23 cellular contexts compared by ENCODE assay signal in genomic region chr3:48068886-48069285, GRCh38. TPM values are rescaled to one million over a fixed set of nuclear protein-coding genes. Genes with fewer than 3 reads are reported as not detected.
A peak's percentile ranks its signal among the peaks of the same experiment; 100 is the strongest.
DNase-seq lines count a peak whose midpoint lies in the region; ATAC-seq and TF ChIP-seq lines count a peak whose summit lies in the region.
"Had no signal": no experiment of that assay in that cellular context is flagged by ENCODE, and none has a peak within 500 bp of the region (broad histone marks: within the 10 kb centered on the region; RNA-seq: fewer than 3 reads in every experiment).

No MANE protein-coding gene starts in this region.

- H3K9me3 ChIP-seq in GM23248 (ENCODE audit: low read depth) (no peaks in the 10 kb centered on the region), PC-3 (ENCODE audit: low read length) (no peaks in the 10 kb centered on the region), trophoblast cell (ENCODE audit: insufficient read depth, low read depth, low read length) (no peaks in the 10 kb centered on the region)
- H3K9me3 ChIP-seq: body of pancreas, colonic mucosa, tibial artery had no signal

- peaks cover 6% of the 10 kb centered on the region; the same call in 1 of the 2 replicates for H3K36me3 ChIP-seq in GM23248 (ENCODE audit: low read depth)
- H3K36me3 ChIP-seq in PC-3 (ENCODE audit: low read depth, low read length) = peaks cover 9% of the 10 kb centered on the region; the same call in 1 of the 2 replicates
- H3K36me3 ChIP-seq in mesendoderm (ENCODE audit: control insufficient read depth, insufficient read depth, low read length) = no peaks in the 10 kb centered on the region
- peaks cover 0 to 7% of the 10 kb centered on the region in 2 experiments for H3K36me3 ChIP-seq in trophoblast cell (ENCODE audit: control insufficient read depth in 1 of 2, insufficient read depth in 2 of 2, low read length in 2 of 2)
- H3K36me3 ChIP-seq: colonic mucosa, tibial artery had no signal

- CTCF ChIA-PET in PC-3 (lab: Charles Lee) = no interaction called here

- intact Hi-C loops in PC-3 (cut with micrococcal nuclease) = no loop called here

- TF ChIP-seq CTCF in PC-3 (conservative IDR thresholded peaks at IDR 0.05; ENCODE audit: low read depth, low read length) (no peak), fibroblast of villous mesenchyme (IDR thresholded peaks at IDR 0.05; ENCODE audit: insufficient read depth, low read depth, low read length) (no peak), osteocyte (IDR thresholded peaks at IDR 0.05) (no peak), coronary artery (IDR thresholded peaks at IDR 0.05) (no peak)

- no peaks in the 10 kb centered on the region for H3K27me3 ChIP-seq in GM23248 (replicated peaks; ENCODE audit: insufficient read depth)
- H3K27me3 ChIP-seq in PC-3 (ENCODE audit: low read length) = no peaks in the 10 kb centered on the region
- H3K27me3 ChIP-seq in mesendoderm (ENCODE audit: insufficient read depth, low read length, poor library complexity) = no peaks in the 10 kb centered on the region
- no peaks in the 10 kb centered on the region for H3K27me3 ChIP-seq in trophoblast cell (ENCODE audit: insufficient read depth, low read length)
- H3K27me3 ChIP-seq: body of pancreas, colonic mucosa, tibial artery had no signal

- H2AFZ ChIP-seq in GM23248 (no peak overlapping the region), PC-3 (ENCODE audit: low read length) (no peak overlapping the region), trophoblast cell (ENCODE audit: insufficient read depth, low read length, poor library complexity) (no peak overlapping the region)

- H3K14ac ChIP-seq in trophoblast cell (ENCODE audit: low read length) = no peak overlapping the region

- no peak overlapping the region for H2BK15ac ChIP-seq in mesendoderm (replicated peaks; ENCODE audit: low read depth)

- H3K79me1 ChIP-seq in mesendoderm (ENCODE audit: low read length) = peaks cover 5% of the 10 kb centered on the region
- no peaks in the 10 kb centered on the region for H3K79me1 ChIP-seq in trophoblast cell (ENCODE audit: low read length)

- H3K4ac ChIP-seq in mesendoderm (ENCODE audit: low read depth, low read length) (no peak overlapping the region), trophoblast cell (ENCODE audit: low read depth, low read length) (no peak overlapping the region)

- H2BK12ac ChIP-seq in trophoblast cell (ENCODE audit: low read length) = no peak overlapping the region

- no peak overlapping the region for H3K4me3 ChIP-seq in GM23248
- H3K4me3 ChIP-seq in PC-3 (ENCODE audit: low read length) = no peak overlapping the region
- H3K4me3 ChIP-seq in fibroblast of villous mesenchyme (ENCODE audit: low read depth, low read length) = no peak overlapping the region
- H3K4me3 ChIP-seq in mesendoderm (ENCODE audit: low read length) = no peak overlapping the region
- H3K4me3 ChIP-seq in trophoblast cell (ENCODE audit: low read depth, low read length) = no peak overlapping the region
- no peak overlapping the region for H3K4me3 ChIP-seq in coronary artery
- H3K4me3 ChIP-seq: body of pancreas, colonic mucosa, tibial artery had no signal

- no peak for DNase-seq in GM23248
- no peak for DNase-seq in PC-3
- peak; percentile 19 for DNase-seq in fibroblast of villous mesenchyme (ENCODE audit: low read depth)
- DNase-seq in osteocyte (ENCODE audit: extremely low spot score, unreplicated experiment) = no peak
- no peak for DNase-seq in mesendoderm
- no peak for DNase-seq in trophoblast cell
- no peak for DNase-seq in NCI-H128 (lab: John Stamatoyannopoulos, UW; ENCODE audit: unreplicated experiment)
- no peak for DNase-seq in coronary artery (ENCODE audit: low spot score)
- DNase-seq: activated CD4-positive, alpha-beta T cell treated with anti-CD3 and anti-CD28 coated beads, Interleukin-2, amount 10 ng/mL, durations not matched to agents 24 days and 14 days; activated naive CD8-positive, alpha-beta T cell treated with anti-CD3 and anti-CD28 coated beads for 36 hours; body of pancreas; colonic mucosa; DND-41; hippocampal formation; mesenchymal stem cell; NCI-H1436; NCI-H2171; SHP77 treated with DMSO at 0.1 percent for 48 hours; stimulated activated naive CD4-positive, alpha-beta T cell treated with Interleukin-2 at 50 U/mL for 16 hours; tibial artery had no signal

- H3K4me1 ChIP-seq in GM23248 (ENCODE audit: insufficient read depth) = peaks cover 42% of the 10 kb centered on the region
- H3K4me1 ChIP-seq in PC-3 (ENCODE audit: insufficient read depth, low read length) = peaks cover 21% of the 10 kb centered on the region
- H3K4me1 ChIP-seq in mesendoderm (ENCODE audit: control insufficient read depth, low read depth, low read length) = peaks cover 2% of the 10 kb centered on the region
- H3K4me1 ChIP-seq in trophoblast cell (ENCODE audit: control insufficient read depth in 1 of 2, insufficient read depth in 2 of 2, low read length in 2 of 2) = no peaks in the 10 kb centered on the region
- H3K4me1 ChIP-seq: colonic mucosa had no signal

- H4K91ac ChIP-seq in trophoblast cell (ENCODE audit: low read depth, low read length) = no peak overlapping the region

- H3K36me3 Mint-ChIP-seq in osteocyte (ENCODE audit: unreplicated experiment) = peaks cover 11% of the 10 kb centered on the region
- H3K36me3 Mint-ChIP-seq: natural killer cell treated with Interleukin-12 subunit alpha and Interleukin-12 subunit beta and Interleukin-15 and Interleukin-18, amount 100 ng/mL, for 72 hours had no signal

- ATAC-seq in PC-3 = no peak
- ATAC-seq: activated T-helper 17 cell treated with anti-CD3 and anti-CD28 coated beads, Interleukin-2, amount 50 U/mL, for 72 hours; body of pancreas; natural killer cell treated with Interleukin-12 subunit alpha and Interleukin-12 subunit beta and Interleukin-15 and Interleukin-18, amount 100 ng/mL, for 72 hours had no signal

- H3K79me2 ChIP-seq in GM23248 (ENCODE audit: insufficient read depth) (peaks cover 100% of the 10 kb centered on the region), PC-3 (ENCODE audit: low read length) (peaks cover 98% of the 10 kb centered on the region), mesendoderm (ENCODE audit: control insufficient read depth, insufficient read depth, low read length) (peaks cover 67% of the 10 kb centered on the region), trophoblast cell (ENCODE audit: control insufficient read depth, insufficient read depth, low read length, poor library complexity) (peaks cover 14% of the 10 kb centered on the region)

- no peak overlapping the region for H3K4me3 Mint-ChIP-seq in osteocyte (ENCODE audit: unreplicated experiment)
- H3K4me3 Mint-ChIP-seq: activated CD4-positive, alpha-beta T cell treated with anti-CD3 and anti-CD28 coated beads, Interleukin-2, amount 10 ng/mL, durations not matched to agents 24 days and 14 days; activated naive CD8-positive, alpha-beta T cell treated with anti-CD3 and anti-CD28 coated beads for 36 hours; activated T-helper 17 cell treated with anti-CD3 and anti-CD28 coated beads, Interleukin-2, amount 50 U/mL, for 72 hours; natural killer cell treated with Interleukin-12 subunit alpha and Interleukin-12 subunit beta and Interleukin-15 and Interleukin-18, amount 100 ng/mL, for 72 hours; T-helper 1 cell treated with Interleukin-12 subunit alpha and Interleukin-12 subunit beta and Interleukin-4 antibody, amounts not matched to agents 30 μg/mL and 1 μg/mL, for 36 hours had no signal

- H4K20me1 ChIP-seq in GM23248 (ENCODE audit: insufficient read depth) (peaks cover 25% of the 10 kb centered on the region), PC-3 (ENCODE audit: low read length) (peaks cover 44% of the 10 kb centered on the region)

- POLR2A ChIA-PET in PC-3 (lab: Charles Lee; ENCODE audit: unreplicated experiment) = no interaction called here

- no peak overlapping the region for H3K56ac ChIP-seq in mesendoderm (ENCODE audit: low read length)

- no peaks in the 10 kb centered on the region for H3K27me3 Mint-ChIP-seq in osteocyte (ENCODE audit: unreplicated experiment)
- H3K27me3 Mint-ChIP-seq: activated CD4-positive, alpha-beta T cell treated with anti-CD3 and anti-CD28 coated beads, Interleukin-2, amount 10 ng/mL, durations not matched to agents 24 days and 14 days; activated naive CD8-positive, alpha-beta T cell treated with anti-CD3 and anti-CD28 coated beads for 36 hours; activated T-helper 17 cell treated with anti-CD3 and anti-CD28 coated beads, Interleukin-2, amount 50 U/mL, for 72 hours; natural killer cell treated with Interleukin-12 subunit alpha and Interleukin-12 subunit beta and Interleukin-15 and Interleukin-18, amount 100 ng/mL, for 72 hours had no signal

- H4K12ac ChIP-seq in trophoblast cell (ENCODE audit: low read depth, low read length) = no peak overlapping the region

- H3K9me2 ChIP-seq in GM23248 (ENCODE audit: insufficient read depth) (no peaks in the 10 kb centered on the region), PC-3 (replicated peaks; ENCODE audit: low read length) (no peaks in the 10 kb centered on the region)

- 83 to 90% methylated on average over 1 of the region's 1 CpG for WGBS in GM23248 (ENCODE audit: low coverage in 1 of 2, low lambda C conversion rate in 2 of 2, missing lambda C conversion rate in 2 of 2), 2 experiments
- no CpG with 5 or more reads among the region's 1 CpG for whole genome bisulfite sequencing in mesendoderm (ENCODE audit: extremely low coverage, insufficient coverage, low lambda C conversion rate)
- no CpG with 5 or more reads among the region's 1 CpG for WGBS in trophoblast cell (ENCODE audit: extremely low coverage, insufficient coverage, insufficient read length)

- H2AK5ac ChIP-seq in mesendoderm (ENCODE audit: low read length) (no peak overlapping the region), trophoblast cell (ENCODE audit: low read length) (no peak overlapping the region)

- H4K5ac ChIP-seq in mesendoderm (ENCODE audit: low read length) = no peak overlapping the region

- H3K27ac ChIP-seq in GM23248 (peak overlapping the region; percentile 51), PC-3 (ENCODE audit: low read length) (no peak overlapping the region), mesendoderm (ENCODE audit: low read depth, low read length) (no peak overlapping the region), trophoblast cell (ENCODE audit: low read depth, low read length) (no peak overlapping the region), coronary artery (no peak overlapping the region)
- H3K27ac ChIP-seq: body of pancreas, colonic mucosa, tibial artery had no signal

- peak overlapping the region; percentile 78 for H3K27ac Mint-ChIP-seq in osteocyte (ENCODE audit: unreplicated experiment)
- H3K27ac Mint-ChIP-seq: activated CD4-positive, alpha-beta T cell treated with anti-CD3 and anti-CD28 coated beads, Interleukin-2, amount 10 ng/mL, durations not matched to agents 24 days and 14 days; activated naive CD8-positive, alpha-beta T cell treated with anti-CD3 and anti-CD28 coated beads for 36 hours; activated T-helper 17 cell treated with anti-CD3 and anti-CD28 coated beads, Interleukin-2, amount 50 U/mL, for 72 hours; natural killer cell treated with Interleukin-12 subunit alpha and Interleukin-12 subunit beta and Interleukin-15 and Interleukin-18, amount 100 ng/mL, for 72 hours; T-helper 1 cell treated with Interleukin-12 subunit alpha and Interleukin-12 subunit beta and Interleukin-4 antibody, amounts not matched to agents 30 μg/mL and 1 μg/mL, for 36 hours had no signal

- H3K9me3 Mint-ChIP-seq in osteocyte (ENCODE audit: unreplicated experiment) = no peaks in the 10 kb centered on the region
- H3K9me3 Mint-ChIP-seq: activated CD4-positive, alpha-beta T cell treated with anti-CD3 and anti-CD28 coated beads, Interleukin-2, amount 10 ng/mL, durations not matched to agents 24 days and 14 days; activated naive CD8-positive, alpha-beta T cell treated with anti-CD3 and anti-CD28 coated beads for 36 hours; activated T-helper 17 cell treated with anti-CD3 and anti-CD28 coated beads, Interleukin-2, amount 50 U/mL, for 72 hours; natural killer cell treated with Interleukin-12 subunit alpha and Interleukin-12 subunit beta and Interleukin-15 and Interleukin-18, amount 100 ng/mL, for 72 hours; T-helper 1 cell treated with Interleukin-12 subunit alpha and Interleukin-12 subunit beta and Interleukin-4 antibody, amounts not matched to agents 30 μg/mL and 1 μg/mL, for 36 hours had no signal

- H4K8ac ChIP-seq in mesendoderm (ENCODE audit: low read depth, low read length) (no peak overlapping the region), trophoblast cell (ENCODE audit: low read depth, low read length) (no peak overlapping the region)

- no peak overlapping the region for H3K18ac ChIP-seq in mesendoderm (ENCODE audit: low read length)
- H3K18ac ChIP-seq in trophoblast cell (ENCODE audit: low read length) = no peak overlapping the region

- H2BK120ac ChIP-seq in mesendoderm (ENCODE audit: low read depth, low read length) = no peak overlapping the region
- H2BK120ac ChIP-seq in trophoblast cell (ENCODE audit: insufficient read depth, low read length, poor library complexity) = no peak overlapping the region

- peaks cover 35% of the 10 kb centered on the region for H3K4me1 Mint-ChIP-seq in osteocyte (ENCODE audit: unreplicated experiment)

- H3K4me2 ChIP-seq in GM23248 (ENCODE audit: unreplicated experiment) = no peak overlapping the region
- H3K4me2 ChIP-seq in PC-3 (ENCODE audit: low read length) = no peak overlapping the region
- H3K4me2 ChIP-seq in mesendoderm (ENCODE audit: low read length) = no peak overlapping the region
- H3K4me2 ChIP-seq in trophoblast cell (ENCODE audit: low read length) = no peak overlapping the region

- no peak overlapping the region for H3K9ac ChIP-seq in GM23248
- H3K9ac ChIP-seq in PC-3 (ENCODE audit: low read length) = no peak overlapping the region
- H3K9ac ChIP-seq in mesendoderm (ENCODE audit: low read length) = no peak overlapping the region
- no peak overlapping the region for H3K9ac ChIP-seq in trophoblast cell (ENCODE audit: low read length)

- H2BK5ac ChIP-seq in mesendoderm (ENCODE audit: low read length) = no peak overlapping the region
- no peak overlapping the region for H2BK5ac ChIP-seq in trophoblast cell (ENCODE audit: low read depth, low read length, poor library complexity)

- H3K23ac ChIP-seq in mesendoderm (ENCODE audit: low read length) = no peak overlapping the region
- no peak overlapping the region for H3K23ac ChIP-seq in trophoblast cell (ENCODE audit: low read length)

- BruUV-seq in PC-3 (replicated peaks; lab: Mats Ljungman, UMichigan) = TSS peak; percentile 6

- in situ Hi-C loops in GM23248 (cut with MboI) = no loop called here

- peaks cover 32% of the 10 kb centered on the region for H3F3A ChIP-seq in GM23248 (ENCODE audit: insufficient read depth)
- H3F3A ChIP-seq in PC-3 (ENCODE audit: low read length, unreplicated experiment) = no peaks in the 10 kb centered on the region

RNA-seq across cellular contexts. Expression of gene MAP4, which starts 52.7 kb away (rescaled TPM):
- 121 and 132 TPM in 2 replicates for total RNA-seq in GM23248 (2014; rRNA removed; shearing (Covaris generic))
- 235 and 253 TPM in 2 replicates for polyA plus RNA-seq in GM23248 (2016; fragmentation: Nextera tagmentation; extraction: Ambion mirVana)
- total RNA-seq in PC-3 (2014; rRNA removed) = 108 and 128 TPM in 2 replicates
- 111 and 127 TPM in 2 replicates for total RNA-seq in fibroblast of villous mesenchyme
- 275 and 295 TPM in 2 replicates for total RNA-seq in osteocyte
- 132 TPM for polyA plus RNA-seq in mesendoderm (2013, experiment 1 of 2)
- 135 TPM for polyA plus RNA-seq in mesendoderm (2013, experiment 2 of 2)
- polyA plus RNA-seq in trophoblast cell (2013) = 144 and 149 TPM in 2 replicates
